Comparison of ENCODE assay signal across 21 cellular contexts in the genomic region with DNA sequence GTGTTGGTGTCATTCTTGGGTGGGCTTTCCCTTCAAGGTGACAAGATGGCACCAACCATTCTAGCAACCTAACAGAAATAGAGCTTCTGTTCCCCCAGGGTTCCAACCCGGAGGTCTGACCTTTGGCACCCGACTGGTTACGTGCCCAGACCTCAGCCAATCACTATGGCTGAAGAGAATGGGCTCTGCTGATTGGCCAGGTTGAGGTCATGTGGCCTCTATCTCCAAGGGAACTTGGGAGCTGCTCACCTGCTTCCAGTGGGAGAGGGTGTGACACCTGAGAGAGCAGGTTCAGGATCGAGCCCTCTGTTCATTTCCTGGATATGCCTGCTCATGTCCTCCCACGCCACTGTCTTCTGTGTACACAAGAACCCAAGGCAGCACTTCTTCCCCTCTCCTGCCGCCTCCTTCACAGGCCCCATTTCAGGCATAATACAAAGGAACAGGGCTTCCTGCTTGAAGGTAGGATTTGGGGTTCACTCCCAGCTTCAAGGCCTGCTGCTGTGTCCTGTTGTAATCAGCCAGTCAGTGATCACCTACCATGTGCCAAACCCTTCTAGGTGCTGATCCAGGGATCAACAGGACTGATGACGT. TPM values are rescaled to one million over a fixed set of nuclear protein-coding genes. Genes with fewer than 3 reads are reported as not detected.
DNase-seq lines count a peak whose midpoint lies in the region; ATAC-seq, FAIRE-seq and TF ChIP-seq lines count a peak whose summit lies in the region.
"Had no signal": no experiment of that assay in that cellular context is flagged by ENCODE, and none has a peak within 500 bp of the region (broad histone marks: within the 10 kb centered on the region; RNA-seq: fewer than 3 reads in every experiment).

No MANE protein-coding gene starts in this region.

- FAIRE-seq in H1 (lab: Jason Lieb, UNC) = no peak
- FAIRE-seq: A204.1, H54 had no signal

- no peak overlapping the region for H2AK9ac ChIP-seq in IMR-90 (replicated peaks; ENCODE audit: low read depth, low read length, poor library complexity)

- peaks cover 4% of the 10 kb centered on the region; the same call in 1 of the 2 replicates for H3K9me1 ChIP-seq in IMR-90 (ENCODE audit: insufficient read depth, low read length)

- H4K91ac ChIP-seq in IMR-90 (ENCODE audit: insufficient read depth, low read depth, low read length) (peak overlapping the region; percentile 41; the same call in 1 of the 2 replicates), H1 (replicated peaks; ENCODE audit: insufficient read length, low read length) (no peak overlapping the region)

- H3K23ac ChIP-seq in IMR-90 (ENCODE audit: low read depth, low read length) (no peak overlapping the region), H1 (ENCODE audit: insufficient read length) (no peak overlapping the region)

- BruUV-seq in IMR-90 (replicated peaks; lab: Mats Ljungman, UMichigan) = no TSS peak

- H3K4me1 ChIP-seq in IMR-90 (ENCODE audit: control insufficient read depth, insufficient read depth, low read length) (0 out of 2 replicates have a peak, but pooled peaks cover 2% of the 10 kb centered on the region), H1 (replicated peaks in 1 of 4; ENCODE audit: control insufficient read depth in 3 of 4, insufficient read depth in 4 of 4, low read length in 3 of 4) (no peaks in the 10 kb centered on the region; a peak in 1 of 7 replicates), heart left ventricle (no peaks in the 10 kb centered on the region), esophagus muscularis mucosa (no peaks in the 10 kb centered on the region)

- no peak for TF ChIP-seq EP300 in H1 (IDR thresholded peaks at IDR 0.05; ENCODE audit: borderline replicate concordance in 1 of 2, low read depth in 2 of 2, low read length in 2 of 2)
- no peak for TF ChIP-seq EP300 in esophagus muscularis mucosa (IDR thresholded peaks at IDR 0.05)

- no peak overlapping the region for H4K8ac ChIP-seq in IMR-90 (ENCODE audit: low read depth in 2 of 2, low read length in 2 of 2)
- no peak overlapping the region for H4K8ac ChIP-seq in H1 (ENCODE audit: extremely low read depth, insufficient read depth, low read length)

- no peak overlapping the region for H3K4me3 Mint-ChIP-seq in WTC11
- H3K4me3 Mint-ChIP-seq: CD14-positive monocyte; CD8-positive, alpha-beta T cell; HFFc6 had no signal

- no peak overlapping the region for H2BK20ac ChIP-seq in IMR-90 (ENCODE audit: low read depth, low read length)
- H2BK20ac ChIP-seq in H1 (ENCODE audit: low read length) = no peak overlapping the region

- dilution Hi-C loops in IMR-90 (cut with HindIII; ENCODE audit: low sequenced_read_pairs, unreplicated experiment) = no loop called here

- H2AFZ ChIP-seq in IMR-90 (replicated peaks; ENCODE audit: low read length, poor library complexity) (peak overlapping the region; percentile 5), H1 (ENCODE audit: low read length) (peak overlapping the region; percentile 55; the same call in 1 of the 2 replicates)
- H2AFZ ChIP-seq: GM23248 had no signal

- H3K27ac ChIP-seq in IMR-90 (ENCODE audit: insufficient read depth, low read length) (no peak overlapping the region), H1 (ENCODE audit: low read depth, low read length) (no peak overlapping the region), heart left ventricle (no peak overlapping the region), esophagus muscularis mucosa (replicated peaks in 1 of 4) (no peak overlapping the region)
- H3K27ac ChIP-seq: GM23248, HL-60 had no signal

- H2AK5ac ChIP-seq in IMR-90 (ENCODE audit: low read depth, low read length) (no peak overlapping the region; the same call in 1 of the 2 replicates), H1 (ENCODE audit: low read depth, low read length) (no peak overlapping the region)

- H2BK5ac ChIP-seq in IMR-90 (ENCODE audit: low read depth, low read length, poor library complexity, severe bottlenecking) (no peak overlapping the region), H1 (ENCODE audit: low read depth, low read length) (no peak overlapping the region)

- H2BK120ac ChIP-seq in IMR-90 (ENCODE audit: low read depth, low read length) (no peak overlapping the region), H1 (replicated peaks; ENCODE audit: low read depth, low read length) (no peak overlapping the region)

- DNase-seq in IMR-90 = no peak
- no peak for DNase-seq in WTC11 (ENCODE audit: low spot score)
- no peak for DNase-seq in H1 (ENCODE audit: low read depth in 1 of 2, low spot score in 2 of 2)
- no peak for DNase-seq in heart left ventricle
- no peak for DNase-seq in esophagus muscularis mucosa (ENCODE audit: extremely low spot score)
- DNase-seq in NCI-H510A (lab: John Stamatoyannopoulos, UW) = no peak
- DNase-seq: ACHN; Calu3; CD8-positive, alpha-beta T cell; DMS79 treated with DMSO at 0.1 percent for 48 hours; GF-D8; GM23248; HCEC 1CT; HFFc6; KG1 had no signal

- CTCF ChIA-PET in IMR-90 (lab: Yijun Ruan, JAX) = no interaction called here
- CTCF ChIA-PET in WTC11 (lab: Charles Lee) = no interaction called here
- CTCF ChIA-PET in H1 (lab: Charles Lee; ENCODE audit: partially characterized antibody) = interaction anchor here (0.5 to 2.7 kb wide), 8 partner anchors 9 to 305 kb away, joined by 3 to 13 read pairs (median 4); no protein-coding TSS in a partner anchor

- H2BK15ac ChIP-seq in IMR-90 (ENCODE audit: low read depth, low read length) (no peak overlapping the region), H1 (ENCODE audit: low read length) (no peak overlapping the region)

- no peak overlapping the region for H3K9ac ChIP-seq in IMR-90 (ENCODE audit: low read depth, low read length)
- no peak overlapping the region; a peak in 1 of 7 replicates for H3K9ac ChIP-seq in H1 (replicated peaks in 1 of 4; ENCODE audit: extremely low read depth in 1 of 4, low read depth in 3 of 4, low read length in 3 of 4)
- H3K9ac ChIP-seq: GM23248 had no signal

- H3K27me3 ChIP-seq in IMR-90 (ENCODE audit: control insufficient read depth, insufficient read depth, low read length) (no peaks in the 10 kb centered on the region), H1 (replicated peaks in 1 of 4; ENCODE audit: control insufficient read depth in 3 of 4, extremely low read depth in 1 of 4, insufficient read depth in 3 of 4, low read length in 3 of 4) (no peaks in the 10 kb centered on the region; a peak in 1 of 7 replicates), heart left ventricle (peaks cover 0 to 7% (median 0%) of the 10 kb centered on the region in 9 donors), esophagus muscularis mucosa (no peaks in the 10 kb centered on the region)

- no peak overlapping the region for H3K4me2 ChIP-seq in IMR-90 (ENCODE audit: low read depth, low read length)
- H3K4me2 ChIP-seq in H1 (ENCODE audit: insufficient read depth in 1 of 2, low read depth in 2 of 2, low read length in 2 of 2) = no peak overlapping the region

- H3K27me3 Mint-ChIP-seq in WTC11 (ENCODE audit: low read depth) = no peaks in the 10 kb centered on the region; the same call in none of the 2 replicates

- in situ Hi-C loops in IMR-90 (cut with MboI; ENCODE audit: low sequenced_read_pairs) = no loop called here

- no peak for TF ChIP-seq CTCF in IMR-90 (conservative IDR thresholded peaks at IDR 0.05; ENCODE audit: low read depth, low read length)
- TF ChIP-seq CTCF in WTC11 (IDR thresholded peaks at IDR 0.05) = no peak
- TF ChIP-seq CTCF in H1 (IDR thresholded peaks at IDR 0.05; ENCODE audit: control extremely low read depth in 1 of 3, insufficient read depth in 1 of 3, low read depth in 1 of 3, low read length in 3 of 3) = no peak
- no peak for TF ChIP-seq CTCF in heart left ventricle (IDR thresholded peaks at IDR 0.05)
- no peak for TF ChIP-seq CTCF in esophagus muscularis mucosa (IDR thresholded peaks at IDR 0.05)

- H3K9me3 ChIP-seq in IMR-90 (ENCODE audit: control insufficient read depth, insufficient read depth, low read length) (no peaks in the 10 kb centered on the region), H1 (ENCODE audit: insufficient read depth in 2 of 2, low read depth in 1 of 2, low read length in 1 of 2) (no peaks in the 10 kb centered on the region), heart left ventricle (no peaks in the 10 kb centered on the region), esophagus muscularis mucosa (no peaks in the 10 kb centered on the region)

- H4K5ac ChIP-seq in IMR-90 (ENCODE audit: low read depth, low read length) (no peak overlapping the region), H1 (ENCODE audit: insufficient read length, low read depth, low read length) (no peak overlapping the region)

- no peaks in the 10 kb centered on the region; the same call in 1 of the 2 replicates for H3K36me3 Mint-ChIP-seq in WTC11
- H3K36me3 Mint-ChIP-seq: CD14-positive monocyte; CD8-positive, alpha-beta T cell had no signal

- no peak overlapping the region for H3K14ac ChIP-seq in IMR-90 (replicated peaks; ENCODE audit: low read depth, low read length)
- H3K14ac ChIP-seq in H1 (ENCODE audit: insufficient read length) = no peak overlapping the region

- H3K4ac ChIP-seq in IMR-90 (ENCODE audit: low read depth, low read length) (no peak overlapping the region), H1 (replicated peaks; ENCODE audit: insufficient read length, low read depth, low read length) (no peak overlapping the region)

- WGBS in IMR-90 (ENCODE audit: extremely low coverage in 2 of 2, insufficient read length in 1 of 2), 2 experiments = 86% methylated on average over 1 of the region's 7 CpGs; no CpG with 5 or more reads in 1 of the 2 experiments
- WGBS in H1 (ENCODE audit: extremely low coverage in 1 of 2, insufficient coverage in 1 of 2, insufficient read length in 1 of 2, insufficient replicate concordance in 2 of 2, low coverage in 1 of 2, low lambda C conversion rate in 2 of 2, missing lambda C conversion rate in 1 of 2), 2 experiments = 88% methylated on average over 7 of the region's 7 CpGs; no CpG with 5 or more reads in 1 of the 2 experiments
- 83 to 95% (median 91%) methylated on average over 7 of the region's 7 CpGs for WGBS in heart left ventricle, 4 donors
- WGBS in esophagus muscularis mucosa = 95% methylated on average over 7 of the region's 7 CpGs

- intact Hi-C loops in IMR-90 (cut with micrococcal nuclease) = no loop called here
- intact Hi-C loops in heart left ventricle (cut with DNase I) = no loop called here
- intact Hi-C loops in esophagus muscularis mucosa (cut with DNase I) = no loop called here

- H3K4me1 Mint-ChIP-seq in WTC11 = peaks cover 3% of the 10 kb centered on the region
- H3K4me1 Mint-ChIP-seq: CD14-positive monocyte had no signal

- POLR2A ChIA-PET in IMR-90 (lab: Charles Lee; ENCODE audit: unreplicated experiment) = interaction anchor here (0.6 kb wide), 1 partner anchor 184 kb away, joined by 3 read pairs; no protein-coding TSS in a partner anchor
- POLR2A ChIA-PET in WTC11 (lab: Charles Lee) = interaction anchor here (0.6 to 1.4 kb wide), 2 partner anchors 9 to 14 kb away, joined by 3 to 4 read pairs; no protein-coding TSS in a partner anchor
- POLR2A ChIA-PET in H1 (lab: Charles Lee; ENCODE audit: partially characterized antibody) = no interaction called here

- H3K79me1 ChIP-seq in IMR-90 (ENCODE audit: low read depth in 1 of 2, low read length in 2 of 2) (no peaks in the 10 kb centered on the region), H1 (ENCODE audit: low read depth, low read length) (no peaks in the 10 kb centered on the region)

- ATAC-seq in IMR-90 (ENCODE audit: low read depth) = no peak
- no peak; the same call in 1 of the 2 replicates for ATAC-seq in WTC11
- ATAC-seq in heart left ventricle = no peak
- ATAC-seq in GM21717 (IDR thresholded peaks at IDR 0.05; ENCODE audit: unreplicated experiment) = no peak
- ATAC-seq: CD8-positive, alpha-beta T cell had no signal

- H2BK12ac ChIP-seq in H1 (ENCODE audit: low read depth, low read length) = no peak overlapping the region

- H3K56ac ChIP-seq in IMR-90 (ENCODE audit: extremely low read depth, insufficient read depth, low read length) (no peak overlapping the region), H1 (replicated peaks; ENCODE audit: insufficient read length, low read depth, low read length) (no peak overlapping the region)

- no peaks in the 10 kb centered on the region for H3K79me2 ChIP-seq in H1 (ENCODE audit: control insufficient read depth in 1 of 2, insufficient read depth in 2 of 2, low read length in 2 of 2)

- H3K4me3 ChIP-seq in IMR-90 (ENCODE audit: insufficient read depth, low read depth, low read length) (no peak overlapping the region), H1 (ENCODE audit: extremely low read depth in 1 of 4, insufficient read depth in 2 of 4, low read depth in 3 of 4, low read length in 4 of 4) (no peak overlapping the region), heart left ventricle (no peak overlapping the region), esophagus muscularis mucosa (no peak overlapping the region)
- H3K4me3 ChIP-seq: GM23248 had no signal

- H3K23me2 ChIP-seq in H1 (ENCODE audit: low read depth, low read length) = no peaks in the 10 kb centered on the region

- TF ChIP-seq POLR2A in IMR-90 (IDR thresholded peaks at IDR 0.05; ENCODE audit: low read depth, low read length) (no peak), H1 (IDR thresholded peaks at IDR 0.05; ENCODE audit: control extremely low read depth in 1 of 2, low read depth in 2 of 2, low read length in 2 of 2) (no peak), heart left ventricle (IDR thresholded peaks at IDR 0.05) (no peak), esophagus muscularis mucosa (IDR thresholded peaks at IDR 0.05; ENCODE audit: low read depth) (no peak)

- no peaks in the 10 kb centered on the region for H3K36me3 ChIP-seq in IMR-90 (ENCODE audit: control insufficient read depth, insufficient read depth, low read length)
- H3K36me3 ChIP-seq in H1 (ENCODE audit: control insufficient read depth in 2 of 4, insufficient read depth in 4 of 4, low read length in 3 of 4) = no peaks in the 10 kb centered on the region
- H3K36me3 ChIP-seq in heart left ventricle = no peaks in the 10 kb centered on the region
- no peaks in the 10 kb centered on the region for H3K36me3 ChIP-seq in esophagus muscularis mucosa

- no peak overlapping the region for H3K27ac Mint-ChIP-seq in WTC11
- H3K27ac Mint-ChIP-seq: CD14-positive monocyte; CD8-positive, alpha-beta T cell; HFFc6 had no signal

- H3K18ac ChIP-seq in IMR-90 (ENCODE audit: low read depth, low read length) (no peak overlapping the region), H1 (ENCODE audit: extremely low read depth, low read length) (no peak overlapping the region)

- TF ChIP-seq RAD21 in IMR-90 (IDR thresholded peaks at IDR 0.05; ENCODE audit: low read length) = no peak
- no peak for TF ChIP-seq RAD21 in H1 (IDR thresholded peaks at IDR 0.05 in 1 of 2, conservative IDR thresholded peaks at IDR 0.05 in 1 of 2; ENCODE audit: low read depth in 2 of 2, low read length in 2 of 2)

- H3K9me3 Mint-ChIP-seq in WTC11 = peaks cover 6% of the 10 kb centered on the region
- H3K9me3 Mint-ChIP-seq: CD8-positive, alpha-beta T cell; HFFc6 had no signal

- no peaks in the 10 kb centered on the region for H4K20me1 ChIP-seq in IMR-90 (ENCODE audit: insufficient read depth, low read length)
- H4K20me1 ChIP-seq in H1 (replicated peaks in 1 of 2; ENCODE audit: control insufficient read depth in 1 of 2, insufficient read depth in 2 of 2, low read length in 2 of 2) = no peaks in the 10 kb centered on the region

RNA-seq across cellular contexts. Expression of gene SOWAHB, which starts 11.0 kb away (rescaled TPM):
- total RNA-seq in IMR-90 (2012; rRNA removed) (under 0.01 TPM in 1 of 2 replicates, not detected in the other), WTC11 (2021) (1.3 to 1.6 TPM (median 1.5 TPM) in 3 replicates), heart left ventricle (under 1 TPM in 2 of 9 donors, not detected in 7; 0.07 to 0.21 TPM), esophagus muscularis mucosa (not detected)
- polyA plus RNA-seq in IMR-90 (2012; rRNA removed) (not detected in 2 replicates), H1 (2011; rRNA removed) (0.15 and 0.31 TPM in 2 replicates), heart left ventricle (not detected)
- polyA plus RNA-seq in IMR-90 (2012; cell fraction: cytosol; rRNA removed) = 0.01 and 0.02 TPM in 2 replicates
- polyA plus RNA-seq in IMR-90 (2012; cell fraction: nucleus; rRNA removed; ENCODE audit: low replicate concordance) = 0.02 and 0.03 TPM in 2 replicates
- 0.65 and 1.1 TPM in 2 replicates for total RNA-seq in H1 (2021; fragmentation: NEBNext Ultra II Directional; extraction: Animal tissue kit (Norgen Biotek cat#: 25700))
- 0.34 TPM for polyA plus RNA-seq in H1 (2011; cell fraction: cytosol; rRNA removed)
- 0.46 TPM for polyA plus RNA-seq in H1 (2011; cell fraction: nucleus; rRNA removed)
- polyA plus RNA-seq in H1 (2012, experiment 1 of 2) = 0.14 to 0.57 TPM (median 0.41 TPM) in 4 replicates
- 0.13 TPM for polyA plus RNA-seq in H1 (2012, experiment 2 of 2)
- polyA plus RNA-seq in H1 (2013, experiment 1 of 2) = 0.24 TPM
- polyA plus RNA-seq in H1 (2013, experiment 2 of 2) = 0.26 TPM
- polyA minus RNA-seq in H1 (2011; rRNA and poly(A)+ RNA removed) = 0.41 and 0.63 TPM in 2 replicates
- polyA minus RNA-seq in H1 (2011; cell fraction: cytosol; rRNA and poly(A)+ RNA removed) = 1.5 TPM
- 1.9 TPM for polyA minus RNA-seq in H1 (2011; cell fraction: nucleus; rRNA and poly(A)+ RNA removed)
- total RNA-seq: CD8-positive, alpha-beta T cell; GM23248; HT1080 had no signal
- polyA plus RNA-seq: CD14-positive monocyte, GM23248 had no signal
